15 cellular contexts compared by ENCODE assay signal in the genomic region with DNA sequence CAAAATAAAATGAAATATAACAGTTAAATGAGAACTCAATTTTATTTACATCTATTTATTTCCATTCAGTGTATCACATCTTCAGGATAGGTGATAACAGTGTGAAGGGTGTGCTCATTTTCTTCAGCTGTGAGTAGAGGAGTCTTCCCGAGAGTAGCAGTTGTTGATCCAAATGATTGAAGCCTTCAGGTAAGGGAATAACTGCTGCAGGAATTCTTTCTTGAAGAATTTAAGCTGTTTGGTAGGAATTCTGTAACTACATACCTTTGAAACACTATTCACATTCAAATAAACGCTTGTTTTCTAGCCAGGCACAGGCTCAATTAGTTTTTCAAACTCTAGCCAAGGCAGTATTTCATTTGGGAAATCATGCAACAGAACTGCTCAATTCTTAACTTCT. TPM values are rescaled to one million over a fixed set of nuclear protein-coding genes. Genes with fewer than 3 reads are reported as not detected.
A peak's percentile ranks its signal among the peaks of the same experiment; 100 is the strongest.
DNase-seq lines count a peak whose midpoint lies in the region; ATAC-seq and TF ChIP-seq lines count a peak whose summit lies in the region.
"Had no signal": no experiment of that assay in that cellular context is flagged by ENCODE, and none has a peak within 500 bp of the region (broad histone marks: within the 10 kb centered on the region; RNA-seq: fewer than 3 reads in every experiment).

No MANE protein-coding gene starts in this region.

- no peak overlapping the region; the same call in 1 of the 2 replicates for H3K9ac ChIP-seq in iPS-20b (ENCODE audit: low read depth, low read length)

- POLR2A ChIA-PET in activated CD4-positive, alpha-beta T cell treated with anti-CD3 and anti-CD28 coated beads, Interleukin-2, amount 10 ng/mL, durations not matched to agents 7 days and 5 days (lab: Charles Lee) = no interaction called here
- POLR2A ChIA-PET in WTC11 (lab: Charles Lee) = no interaction called here

- peaks cover 2% of the 10 kb centered on the region for H3K9me3 Mint-ChIP-seq in activated CD4-positive, alpha-beta T cell treated with anti-CD3 and anti-CD28 coated beads, Interleukin-2, amount 10 ng/mL, durations not matched to agents 7 days and 5 days
- H3K9me3 Mint-ChIP-seq in WTC11 (no peaks in the 10 kb centered on the region), natural killer cell (no peaks in the 10 kb centered on the region)
- H3K9me3 Mint-ChIP-seq: IgD-negative memory B cell had no signal

- TF ChIP-seq CTCF in WTC11 (IDR thresholded peaks at IDR 0.05) (no peak), natural killer cell (IDR thresholded peaks at IDR 0.05) (no peak)

- H3K36me3 Mint-ChIP-seq in activated CD4-positive, alpha-beta T cell treated with anti-CD3 and anti-CD28 coated beads, Interleukin-2, amount 10 ng/mL, durations not matched to agents 7 days and 5 days (ENCODE audit: low read depth) = peaks cover 59% of the 10 kb centered on the region
- H3K36me3 Mint-ChIP-seq in WTC11 = peaks cover 28% of the 10 kb centered on the region
- peaks cover 5% of the 10 kb centered on the region for H3K36me3 Mint-ChIP-seq in natural killer cell

- H3K4me1 Mint-ChIP-seq in activated CD4-positive, alpha-beta T cell treated with anti-CD3 and anti-CD28 coated beads, Interleukin-2, amount 10 ng/mL, durations not matched to agents 7 days and 5 days = peaks cover 64% of the 10 kb centered on the region
- H3K4me1 Mint-ChIP-seq in WTC11 = peaks cover 25% of the 10 kb centered on the region
- peaks cover 19 to 21% of the 10 kb centered on the region in 2 donors for H3K4me1 Mint-ChIP-seq in natural killer cell

- DNase-seq in activated CD4-positive, alpha-beta T cell treated with anti-CD3 and anti-CD28 coated beads, Interleukin-2, amount 10 ng/mL, durations not matched to agents 7 days and 5 days = no peak
- DNase-seq in activated CD4-positive, alpha-beta T cell treated with anti-CD3 and anti-CD28 coated beads, Interleukin-2, amount 50 U/mL, for 1 hour = no peak
- DNase-seq in H7 = peak; percentile 18
- DNase-seq in WTC11 (ENCODE audit: low spot score) = no peak
- no peak for DNase-seq in GF-D8 (lab: John Stamatoyannopoulos, UW)
- no peak for DNase-seq in natural killer cell
- DNase-seq in central memory CD4-positive, alpha-beta T cell = no peak
- DNase-seq: 8988T, C1 segment of cervical spinal cord, NCI-H1417 treated with DMSO at 0.1 percent for 48 hours, NCI-H2081, NCI-H524, RPMI8226 had no signal

- H3K27me3 Mint-ChIP-seq in activated CD4-positive, alpha-beta T cell treated with anti-CD3 and anti-CD28 coated beads, Interleukin-2, amount 10 ng/mL, durations not matched to agents 7 days and 5 days = no peaks in the 10 kb centered on the region
- H3K27me3 Mint-ChIP-seq in WTC11 (ENCODE audit: low read depth) (no peaks in the 10 kb centered on the region), natural killer cell (ENCODE audit: low read depth in 2 of 2) (no peaks in the 10 kb centered on the region)
- H3K27me3 Mint-ChIP-seq: IgD-negative memory B cell had no signal

- peaks cover 2% of the 10 kb centered on the region; the same call in 1 of the 2 replicates for H3K36me3 ChIP-seq in H7 (replicated peaks; ENCODE audit: control insufficient read depth, insufficient read depth, low read length)
- H3K36me3 ChIP-seq in iPS-20b (ENCODE audit: insufficient read depth, low read depth, low read length) = peaks cover 62% of the 10 kb centered on the region

- peak overlapping the region; percentile 5 for H3K27ac Mint-ChIP-seq in activated CD4-positive, alpha-beta T cell treated with anti-CD3 and anti-CD28 coated beads, Interleukin-2, amount 10 ng/mL, durations not matched to agents 7 days and 5 days
- peak overlapping the region; percentile 74 for H3K27ac Mint-ChIP-seq in WTC11
- no peak overlapping the region for H3K27ac Mint-ChIP-seq in natural killer cell

- intact Hi-C loops in natural killer cell (cut with micrococcal nuclease) = no loop called here

- peaks cover 15% of the 10 kb centered on the region for H3K4me1 ChIP-seq in iPS-20b (ENCODE audit: insufficient read depth, low read length)

- ATAC-seq in WTC11 (peak; percentile 60), natural killer cell (no peak)

- H3K4me3 ChIP-seq in H7 (ENCODE audit: insufficient read depth, low read depth, low read length) (no peak overlapping the region), iPS-20b (ENCODE audit: low read length) (peak overlapping the region; percentile 1; the same call in 1 of the 2 replicates)

- no peaks in the 10 kb centered on the region for H3K9me3 ChIP-seq in iPS-20b (ENCODE audit: insufficient read depth, low read depth, low read length)

- H3K27ac ChIP-seq in iPS-20b (ENCODE audit: low read length) = no peak overlapping the region

- no peak overlapping the region for H3K4me3 Mint-ChIP-seq in activated CD4-positive, alpha-beta T cell treated with anti-CD3 and anti-CD28 coated beads, Interleukin-2, amount 10 ng/mL, durations not matched to agents 7 days and 5 days
- H3K4me3 Mint-ChIP-seq in WTC11 = no peak overlapping the region
- no peak overlapping the region for H3K4me3 Mint-ChIP-seq in natural killer cell
- H3K4me3 Mint-ChIP-seq: IgD-negative memory B cell had no signal

- H3K27me3 ChIP-seq in H7 (ENCODE audit: control insufficient read depth, insufficient read depth, low read length) (no peaks in the 10 kb centered on the region), iPS-20b (ENCODE audit: insufficient read depth, low read length) (no peaks in the 10 kb centered on the region)

- CTCF ChIA-PET in activated CD4-positive, alpha-beta T cell treated with anti-CD3 and anti-CD28 coated beads, Interleukin-2, amount 10 ng/mL, durations not matched to agents 7 days and 5 days (lab: Charles Lee) = no interaction called here
- CTCF ChIA-PET in WTC11 (lab: Charles Lee) = interaction anchor here (1.1 to 1.5 kb wide), 2 partner anchors 185 to 384 kb away, joined by 3 to 6 read pairs; no protein-coding TSS in a partner anchor

TF ChIP-seq in WTC11, 78 proteins besides CTCF, POLR2A, EP300 and RAD21 (continues in another document):
- TF ChIP-seq MXD4 (CRISPR knock-in tag; IDR thresholded peaks at IDR 0.05; ENCODE audit: borderline replicate concordance) (no peak), TEAD1 (CRISPR knock-in tag; IDR thresholded peaks at IDR 0.05) (no peak), ZNF138 (CRISPR knock-in tag; conservative IDR thresholded peaks at IDR 0.05) (no peak), RELA (CRISPR knock-in tag; IDR thresholded peaks at IDR 0.05; ENCODE audit: borderline replicate concordance) (no peak)
- TF ChIP-seq, protein P1, sequence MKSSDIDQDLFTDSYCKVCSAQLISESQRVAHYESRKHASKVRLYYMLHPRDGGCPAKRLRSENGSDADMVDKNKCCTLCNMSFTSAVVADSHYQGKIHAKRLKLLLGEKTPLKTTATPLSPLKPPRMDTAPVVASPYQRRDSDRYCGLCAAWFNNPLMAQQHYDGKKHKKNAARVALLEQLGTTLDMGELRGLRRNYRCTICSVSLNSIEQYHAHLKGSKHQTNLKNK (CRISPR knock-in tag; IDR thresholded peaks at IDR 0.05) = no peak
- TF ChIP-seq, protein P2, sequence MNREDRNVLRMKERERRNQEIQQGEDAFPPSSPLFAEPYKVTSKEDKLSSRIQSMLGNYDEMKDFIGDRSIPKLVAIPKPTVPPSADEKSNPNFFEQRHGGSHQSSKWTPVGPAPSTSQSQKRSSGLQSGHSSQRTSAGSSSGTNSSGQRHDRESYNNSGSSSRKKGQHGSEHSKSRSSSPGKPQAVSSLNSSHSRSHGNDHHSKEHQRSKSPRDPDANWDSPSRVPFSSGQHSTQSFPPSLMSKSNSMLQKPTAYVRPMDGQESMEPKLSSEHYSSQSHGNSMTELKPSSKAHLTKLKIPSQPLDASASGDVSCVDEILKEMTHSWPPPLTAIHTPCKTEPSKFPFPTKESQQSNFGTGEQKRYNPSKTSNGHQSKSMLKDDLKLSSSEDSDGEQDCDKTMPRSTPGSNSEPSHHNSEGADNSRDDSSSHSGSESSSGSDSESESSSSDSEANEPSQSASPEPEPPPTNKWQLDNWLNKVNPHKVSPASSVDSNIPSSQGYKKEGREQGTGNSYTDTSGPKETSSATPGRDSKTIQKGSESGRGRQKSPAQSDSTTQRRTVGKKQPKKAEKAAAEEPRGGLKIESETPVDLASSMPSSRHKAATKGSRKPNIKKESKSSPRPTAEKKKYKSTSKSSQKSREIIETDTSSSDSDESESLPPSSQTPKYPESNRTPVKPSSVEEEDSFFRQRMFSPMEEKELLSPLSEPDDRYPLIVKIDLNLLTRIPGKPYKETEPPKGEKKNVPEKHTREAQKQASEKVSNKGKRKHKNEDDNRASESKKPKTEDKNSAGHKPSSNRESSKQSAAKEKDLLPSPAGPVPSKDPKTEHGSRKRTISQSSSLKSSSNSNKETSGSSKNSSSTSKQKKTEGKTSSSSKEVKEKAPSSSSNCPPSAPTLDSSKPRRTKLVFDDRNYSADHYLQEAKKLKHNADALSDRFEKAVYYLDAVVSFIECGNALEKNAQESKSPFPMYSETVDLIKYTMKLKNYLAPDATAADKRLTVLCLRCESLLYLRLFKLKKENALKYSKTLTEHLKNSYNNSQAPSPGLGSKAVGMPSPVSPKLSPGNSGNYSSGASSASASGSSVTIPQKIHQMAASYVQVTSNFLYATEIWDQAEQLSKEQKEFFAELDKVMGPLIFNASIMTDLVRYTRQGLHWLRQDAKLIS (CRISPR knock-in tag; IDR thresholded peaks at IDR 0.05; ENCODE audit: borderline replicate concordance) = no peak

RNA-seq across cellular contexts. Expression of a gene that starts 15.3 kb away (rescaled TPM):
- 10 to 100 TPM; 51.9 to 64.3 TPM for total RNA-seq in activated CD4-positive, alpha-beta T cell treated with anti-CD3 and anti-CD28 coated beads, Interleukin-2, amount 10 ng/mL, durations not matched to agents 7 days and 5 days
- total RNA-seq in H7 (2014; rRNA removed; shearing (Covaris generic)) = 57.6 and 72.7 TPM in 2 replicates
- 41.0 to 56.4 TPM (median 48.8 TPM) in 3 replicates for total RNA-seq in WTC11 (2021)
- total RNA-seq in natural killer cell = 10 to 100 TPM; 52.8 to 58.5 (median 54.7) TPM

RNA-seq across cellular contexts. Expression of a gene that starts 45.7 kb away (rescaled TPM):
- total RNA-seq in activated CD4-positive, alpha-beta T cell treated with anti-CD3 and anti-CD28 coated beads, Interleukin-2, amount 10 ng/mL, durations not matched to agents 7 days and 5 days = 10 to 100 TPM; 75.1 to 80.3 TPM
- 30.1 and 34.5 TPM in 2 replicates for total RNA-seq in H7 (2014; rRNA removed; shearing (Covaris generic))
- 49.6 to 54.3 TPM (median 53.0 TPM) in 3 replicates for total RNA-seq in WTC11 (2021)
- 10 to 100 TPM; 42.8 to 46.5 (median 46.5) TPM for total RNA-seq in natural killer cell

Comparison
In these comparisons a context has a peak if more than half of its experiments do, and no peak if none do; other contexts are left out.
1. H3K27ac Mint-ChIP-seq: peak in activated CD4-positive, alpha-beta T cell treated with anti-CD3 and anti-CD28 coated beads, Interleukin-2, amount 10 ng/mL, durations not matched to agents 7 days and 5 days (single experiment) and WTC11 (single experiment); none in natural killer cell (0 of 2).